1 cellular context compared by ENCODE assay signal in genomic region chr3:187186375-187186774, GRCh38.
TF ChIP-seq lines count a peak whose summit lies in the region.

No MANE protein-coding gene starts in this region.

TF ChIP-seq in IMR-90, 13 proteins besides CTCF, POLR2A, EP300 and RAD21 (continued from another document):
- TF ChIP-seq CHD1 (IDR thresholded peaks at IDR 0.05; ENCODE audit: low read depth, low read length) (no peak), BHLHE40 (IDR thresholded peaks at IDR 0.05; ENCODE audit: low read depth, low read length) (no peak), RFX5 (IDR thresholded peaks at IDR 0.05; ENCODE audit: low read depth, low read length) (no peak), MAFK (IDR thresholded peaks at IDR 0.05; ENCODE audit: low read depth, low read length) (no peak), MXI1 (IDR thresholded peaks at IDR 0.05; ENCODE audit: borderline replicate concordance, low read depth, low read length) (no peak), RCOR1 (IDR thresholded peaks at IDR 0.05; ENCODE audit: insufficient replicate concordance, low read length) (no peak), FOS (IDR thresholded peaks at IDR 0.05; ENCODE audit: low read depth, low read length) (no peak), NFE2L2 (IDR thresholded peaks at IDR 0.05; ENCODE audit: low read depth, low read length) (no peak), ELK1 (IDR thresholded peaks at IDR 0.05; ENCODE audit: borderline replicate concordance, low read depth, low read length) (no peak), MAZ (IDR thresholded peaks at IDR 0.05; ENCODE audit: borderline replicate concordance, low read depth, low read length) (no peak)
